15 cellular contexts compared by ENCODE assay signal in the genomic region with DNA sequence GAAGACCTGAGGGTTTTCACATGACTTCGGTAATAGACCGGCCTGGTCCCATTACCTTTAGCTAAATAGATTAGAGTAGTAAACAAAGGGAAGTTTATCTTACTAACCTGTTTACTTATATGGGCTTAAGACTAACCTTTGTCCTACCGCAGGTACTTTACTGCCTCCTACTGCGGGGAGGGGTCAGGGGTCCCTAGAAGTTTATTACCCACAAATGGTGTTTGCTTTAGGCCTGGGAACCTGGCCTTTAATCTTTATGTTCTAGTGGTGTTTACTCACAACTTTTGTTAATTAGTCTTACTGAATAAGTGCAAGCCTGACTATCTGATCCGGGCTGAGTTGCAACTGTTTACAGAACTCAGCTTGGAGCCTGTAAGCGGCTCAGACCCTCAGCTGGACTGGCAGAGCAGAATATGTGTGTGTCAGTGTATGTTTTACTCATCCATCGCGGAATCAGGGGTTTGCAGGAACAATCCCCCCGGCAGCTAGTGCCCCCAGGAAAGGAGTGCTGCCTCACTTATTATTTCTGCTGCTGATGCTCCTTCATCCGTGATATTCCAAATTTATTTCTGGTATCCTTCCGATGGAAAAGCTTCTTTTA.
DNase-seq lines count a peak whose midpoint lies in the region; ATAC-seq and TF ChIP-seq lines count a peak whose summit lies in the region.
"Had no signal": no experiment of that assay in that cellular context is flagged by ENCODE, and none has a peak within 500 bp of the region (broad histone marks: within the 10 kb centered on the region; RNA-seq: fewer than 3 reads in every experiment).

No MANE protein-coding gene starts in this region.

- H3K27me3 Mint-ChIP-seq in chondrocyte (ENCODE audit: low read depth) = no peaks in the 10 kb centered on the region
- no peaks in the 10 kb centered on the region for H3K27me3 Mint-ChIP-seq in type B pancreatic cell
- no peaks in the 10 kb centered on the region for H3K27me3 Mint-ChIP-seq in activated naive CD4-positive, alpha-beta T cell treated with anti-CD3 and anti-CD28 coated beads, Interleukin-2, amount 10 ng/mL, durations not matched to agents 7 days and 5 days
- H3K27me3 Mint-ChIP-seq: CD8-positive, alpha-beta memory T cell had no signal

- H2AK5ac ChIP-seq in mesenchymal stem cell (ENCODE audit: low read length, severe bottlenecking) = no peak overlapping the region

- H3K4me1 ChIP-seq in mesenchymal stem cell (ENCODE audit: control insufficient read depth, insufficient read depth, low read depth, low read length) = no peaks in the 10 kb centered on the region
- H3K4me1 ChIP-seq: SJCRH30 had no signal

- TF ChIP-seq CTCF in LNCaP clone FGC (IDR thresholded peaks at IDR 0.05; ENCODE audit: control insufficient read depth, extremely low read depth, insufficient read depth) = no peak
- TF ChIP-seq CTCF in chondrocyte (IDR thresholded peaks at IDR 0.05) = no peak
- no peak for TF ChIP-seq CTCF in type B pancreatic cell (conservative IDR thresholded peaks at IDR 0.05)

- H2BK15ac ChIP-seq in mesenchymal stem cell (ENCODE audit: low read depth, poor library complexity, severe bottlenecking) = no peak overlapping the region

- no peak overlapping the region for H2BK12ac ChIP-seq in mesenchymal stem cell (ENCODE audit: low read length in 2 of 2)

- H3K9me3 ChIP-seq in mesenchymal stem cell (ENCODE audit: control insufficient read depth, low read length) = no peaks in the 10 kb centered on the region
- H3K9me3 ChIP-seq: SJCRH30 had no signal

- H3K4me3 ChIP-seq in LNCaP clone FGC (ENCODE audit: low read depth, low read length) (no peak overlapping the region), mesenchymal stem cell (ENCODE audit: insufficient read depth in 1 of 2, low read depth in 1 of 2, low read length in 2 of 2) (no peak overlapping the region)
- H3K4me3 ChIP-seq: SJCRH30 had no signal

- no peak overlapping the region for H3K4me3 Mint-ChIP-seq in chondrocyte (ENCODE audit: unreplicated experiment)
- H3K4me3 Mint-ChIP-seq in type B pancreatic cell = peak overlapping the region; percentile 65
- no peak overlapping the region for H3K4me3 Mint-ChIP-seq in activated naive CD4-positive, alpha-beta T cell treated with anti-CD3 and anti-CD28 coated beads, Interleukin-2, amount 10 ng/mL, durations not matched to agents 7 days and 5 days
- H3K4me3 Mint-ChIP-seq: CD8-positive, alpha-beta memory T cell had no signal

- H3K27ac Mint-ChIP-seq in chondrocyte (ENCODE audit: unreplicated experiment) = no peak overlapping the region
- H3K27ac Mint-ChIP-seq in type B pancreatic cell = peak overlapping the region; percentile 34
- H3K27ac Mint-ChIP-seq in activated naive CD4-positive, alpha-beta T cell treated with anti-CD3 and anti-CD28 coated beads, Interleukin-2, amount 10 ng/mL, durations not matched to agents 7 days and 5 days = no peak overlapping the region
- H3K27ac Mint-ChIP-seq: CD8-positive, alpha-beta memory T cell had no signal

- 14% methylated on average over 7 of the region's 11 CpGs for WGBS in mesenchymal stem cell

- H3K36me3 Mint-ChIP-seq in chondrocyte (ENCODE audit: low read depth) (no peaks in the 10 kb centered on the region), type B pancreatic cell (no peaks in the 10 kb centered on the region)
- H3K36me3 Mint-ChIP-seq in activated naive CD4-positive, alpha-beta T cell treated with anti-CD3 and anti-CD28 coated beads, Interleukin-2, amount 10 ng/mL, durations not matched to agents 7 days and 5 days = no peaks in the 10 kb centered on the region
- H3K36me3 Mint-ChIP-seq: CD8-positive, alpha-beta memory T cell had no signal

- no peak overlapping the region for H2BK120ac ChIP-seq in mesenchymal stem cell (ENCODE audit: low read depth, low read length)

- peaks cover 2% of the 10 kb centered on the region for H3K9me3 Mint-ChIP-seq in chondrocyte (ENCODE audit: low read depth)
- H3K9me3 Mint-ChIP-seq in type B pancreatic cell = no peaks in the 10 kb centered on the region
- H3K9me3 Mint-ChIP-seq in activated naive CD4-positive, alpha-beta T cell treated with anti-CD3 and anti-CD28 coated beads, Interleukin-2, amount 10 ng/mL, durations not matched to agents 7 days and 5 days = no peaks in the 10 kb centered on the region

- CTCF ChIA-PET in activated naive CD4-positive, alpha-beta T cell treated with anti-CD3 and anti-CD28 coated beads, Interleukin-2, amount 10 ng/mL, durations not matched to agents 7 days and 5 days (lab: Charles Lee) = no interaction called here

- peak; percentile 64 for DNase-seq in LNCaP clone FGC (ENCODE audit: low read depth)
- DNase-seq in chondrocyte (ENCODE audit: low spot score) = peak; percentile 10
- peak; percentile 5 for DNase-seq in mesenchymal stem cell
- no peak for DNase-seq in type B pancreatic cell (ENCODE audit: extremely low spot score, unreplicated experiment)
- no peak for DNase-seq in NCI-H128 (lab: John Stamatoyannopoulos, UW; ENCODE audit: unreplicated experiment)
- DNase-seq in activated naive CD4-positive, alpha-beta T cell treated with anti-CD3 and anti-CD28 coated beads, Interleukin-2, amount 10 ng/mL, durations not matched to agents 7 days and 5 days = no peak
- DNase-seq: CD8-positive, alpha-beta memory T cell; HCEC 1CT; NCI-H1092; NCI-H187; NCI-H2171; RPMI8226; SJCRH30; SW 1271 had no signal

- H3K27me3 ChIP-seq in mesenchymal stem cell (ENCODE audit: control insufficient read depth in 1 of 2, insufficient read depth in 1 of 2, low read length in 2 of 2) = no peaks in the 10 kb centered on the region
- H3K27me3 ChIP-seq: SJCRH30 had no signal

- H3K79me1 ChIP-seq in mesenchymal stem cell (replicated peaks; ENCODE audit: low read length, poor library complexity, severe bottlenecking) = no peaks in the 10 kb centered on the region

- no peak overlapping the region for H4K8ac ChIP-seq in mesenchymal stem cell (ENCODE audit: low read length)

- no peak overlapping the region for H3K27ac ChIP-seq in mesenchymal stem cell (ENCODE audit: low read length, poor library complexity, severe bottlenecking)
- H3K27ac ChIP-seq: SJCRH30 had no signal

- no peak overlapping the region for H2BK5ac ChIP-seq in mesenchymal stem cell (ENCODE audit: low read depth, low read length, poor library complexity, severe bottlenecking)

- no peak overlapping the region for H3K4me2 ChIP-seq in mesenchymal stem cell (ENCODE audit: low read length, poor library complexity, severe bottlenecking)

- ATAC-seq in HG02981 (IDR thresholded peaks at IDR 0.05; ENCODE audit: unreplicated experiment) = no peak

- H3K18ac ChIP-seq in mesenchymal stem cell (ENCODE audit: low read depth in 1 of 2, low read length in 2 of 2) = no peak overlapping the region

- H3K9ac ChIP-seq in mesenchymal stem cell (ENCODE audit: low read length) = no peak overlapping the region

- no peaks in the 10 kb centered on the region for H3K36me3 ChIP-seq in mesenchymal stem cell (ENCODE audit: control insufficient read depth in 1 of 2, insufficient read depth in 2 of 2, low read depth in 1 of 2, low read length in 2 of 2)

- H4K91ac ChIP-seq in mesenchymal stem cell (ENCODE audit: low read length) = no peak overlapping the region

- H3K23ac ChIP-seq in mesenchymal stem cell (ENCODE audit: low read length in 2 of 2) = no peak overlapping the region

- no peak overlapping the region for H3K4ac ChIP-seq in mesenchymal stem cell (ENCODE audit: low read depth in 1 of 2, low read length in 2 of 2)

- H3K4me1 Mint-ChIP-seq in chondrocyte (ENCODE audit: low read depth) (no peaks in the 10 kb centered on the region), type B pancreatic cell (ENCODE audit: unreplicated experiment) (peaks cover 3% of the 10 kb centered on the region)
- no peaks in the 10 kb centered on the region for H3K4me1 Mint-ChIP-seq in activated naive CD4-positive, alpha-beta T cell treated with anti-CD3 and anti-CD28 coated beads, Interleukin-2, amount 10 ng/mL, durations not matched to agents 7 days and 5 days
- H3K4me1 Mint-ChIP-seq: CD8-positive, alpha-beta memory T cell had no signal

- peak overlapping the region; percentile 36 for H2AFZ ChIP-seq in mesenchymal stem cell (ENCODE audit: low read depth, low read length)

- no peak overlapping the region for H3K14ac ChIP-seq in mesenchymal stem cell (ENCODE audit: low read length in 2 of 2)

Comparison
In these comparisons a context has a peak if more than half of its experiments do, and no peak if none do; other contexts are left out.
1. DNase-seq: peak in LNCaP clone FGC (single experiment), chondrocyte (single experiment) and mesenchymal stem cell (single experiment); none in type B pancreatic cell (single experiment), NCI-H128 (single experiment) and activated naive CD4-positive, alpha-beta T cell treated with anti-CD3 and anti-CD28 coated beads, Interleukin-2, amount 10 ng/mL, durations not matched to agents 7 days and 5 days (single experiment).